8 cellular contexts compared by ENCODE assay signal in genomic region chr17:45640141-45640850, GRCh38.
DNase-seq lines count a peak whose midpoint lies in the region; ATAC-seq and TF ChIP-seq lines count a peak whose summit lies in the region.

No MANE protein-coding gene starts in this region.

- H3K9me3 ChIP-seq in body of pancreas = no peaks in the 10 kb centered on the region

- intact Hi-C loops in body of pancreas (cut with DNase I) = loop anchor here (5.0 kb wide), 1 partner anchor 192 kb away; no protein-coding TSS in a partner anchor

- 15 to 18% methylated on average over 3 of the region's 3 CpGs for WGBS in body of pancreas, 2 donors

- no peaks in the 10 kb centered on the region for H3K4me1 ChIP-seq in body of pancreas

- peak; percentile 99 for TF ChIP-seq CTCF in GM12872 (IDR thresholded peaks at IDR 0.05; ENCODE audit: insufficient read depth, low read depth, low read length)
- TF ChIP-seq CTCF in body of pancreas (IDR thresholded peaks at IDR 0.05) = peak; percentile 93 to 97 (median 95)

- peaks cover 0 to 6% of the 10 kb centered on the region in 2 donors for H3K36me3 ChIP-seq in body of pancreas (replicated peaks in 1 of 2; ENCODE audit: insufficient read depth in 1 of 2, low read depth in 2 of 2)

- no peak for TF ChIP-seq POLR2A in body of pancreas (IDR thresholded peaks at IDR 0.05)

- no peaks in the 10 kb centered on the region for H3K27me3 ChIP-seq in body of pancreas

- no peak overlapping the region for H3K27ac ChIP-seq in body of pancreas

- ATAC-seq in SK-N-SH treated with all-trans-retinoic acid at 6 μM for 48 hours (peak; percentile 95), body of pancreas (peak; percentile 84), GM18870 (IDR thresholded peaks at IDR 0.05; ENCODE audit: unreplicated experiment) (no peak), GM21423 (IDR thresholded peaks at IDR 0.05; ENCODE audit: unreplicated experiment) (no peak)

- DNase-seq in body of pancreas (peak; percentile 72 to 78 (median 75)), iris pigment epithelial cell (ENCODE audit: low read depth) (peak; percentile 76), NCI-H1417 treated with DMSO at 0.1 percent for 48 hours (lab: John Stamatoyannopoulos, UW) (no peak)
- peak; percentile 61 for DNase-seq in stimulated activated CD4-positive, alpha-beta T cell treated with anti-CD3 and anti-CD28 coated beads, Interleukin-1b, Interleukin-23, amount 100 ng/mL, for 48 hours

- no peak overlapping the region for H3K4me3 ChIP-seq in body of pancreas

TF ChIP-seq in SK-N-SH treated with all-trans-retinoic acid at 6 μM for 48 hours, 23 proteins besides CTCF, POLR2A, EP300 and RAD21:
- TF ChIP-seq PATZ1 (CRISPR knock-in tag; IDR thresholded peaks at IDR 0.05; ENCODE audit: borderline replicate concordance) (no peak), GLIS3 (CRISPR knock-in tag; IDR thresholded peaks at IDR 0.05) (no peak), TSHZ2 (CRISPR knock-in tag; IDR thresholded peaks at IDR 0.05) (no peak), CSDC2 (CRISPR knock-in tag; IDR thresholded peaks at IDR 0.05) (no peak)
TF ChIP-seq in SK-N-SH treated with all-trans-retinoic acid at 6 μM for 48 hours: peak in this region for 0.

Comparison
In these comparisons a context has a peak if more than half of its experiments do, and no peak if none do; other contexts are left out.
1. ATAC-seq: peak in SK-N-SH treated with all-trans-retinoic acid at 6 μM for 48 hours (single experiment) and body of pancreas (single experiment); none in GM18870 (single experiment) and GM21423 (single experiment).